Comparison of ENCODE assay signal across 21 cellular contexts in genomic region chr20:37929366-37930014, GRCh38. TPM values are rescaled to one million over a fixed set of nuclear protein-coding genes. Genes with fewer than 3 reads are reported as not detected.
A peak's percentile ranks its signal among the peaks of the same experiment; 100 is the strongest.
DNase-seq lines count a peak whose midpoint lies in the region; ATAC-seq and TF ChIP-seq lines count a peak whose summit lies in the region.
"Had no signal": no experiment of that assay in that cellular context is flagged by ENCODE, and none has a peak within 500 bp of the region (broad histone marks: within the 10 kb centered on the region; RNA-seq: fewer than 3 reads in every experiment).

No MANE protein-coding gene starts in this region.

- DNase-seq in activated naive CD4-positive, alpha-beta T cell treated with anti-CD3 and anti-CD28 coated beads, Interleukin-2, amount 50 U/mL, for 72 hours (ENCODE audit: low spot score in 2 of 2): no peak
- DNase-seq in NCI-H69 (lab: John Stamatoyannopoulos, UW) (peak; percentile 26), nephron progenitor cell (no peak), natural killer cell (no peak), CD1c-positive myeloid dendritic cell (ENCODE audit: extremely low spot score) (no peak)
- DNase-seq in stimulated activated effector memory CD8-positive, alpha-beta T cell treated with anti-CD3 and anti-CD28 coated beads, Interleukin-12 subunit alpha, Interleukin-12 subunit beta, amount 100 ng/mL, for 72 hours (ENCODE audit: low spot score in 2 of 2): no peak
- DNase-seq: CD4-positive, CD25-positive, alpha-beta regulatory T cell; DMS153; DND-41; Karpas-422; NCI-H1092; NCI-H1436; NCI-H187 treated with DMSO at 0.1 percent for 48 hours; NCI-H345; NCI-H510A treated with DMSO at 0.1 percent for 48 hours; NCI-H748 treated with DMSO at 0.1 percent for 48 hours; PC-9; Right ventricle myocardium superior had no signal

- H3K4me1 Mint-ChIP-seq in activated naive CD4-positive, alpha-beta T cell treated with anti-CD3 and anti-CD28 coated beads, Interleukin-2, amount 50 U/mL, for 24 hours: no peaks in the 10 kb centered on the region
- H3K4me1 Mint-ChIP-seq in nephron progenitor cell (peaks cover 47% of the 10 kb centered on the region), natural killer cell (no peaks in the 10 kb centered on the region)
- H3K4me1 Mint-ChIP-seq in stimulated activated effector memory CD8-positive, alpha-beta T cell treated with anti-CD3 and anti-CD28 coated beads, Interleukin-12 subunit alpha, Interleukin-12 subunit beta, amount 100 ng/mL, for 72 hours: no peaks in the 10 kb centered on the region
- H3K4me1 Mint-ChIP-seq: CD4-positive, CD25-positive, alpha-beta regulatory T cell had no signal

- no peaks in the 10 kb centered on the region for H3K36me3 Mint-ChIP-seq in activated naive CD4-positive, alpha-beta T cell treated with anti-CD3 and anti-CD28 coated beads, Interleukin-2, amount 50 U/mL, for 24 hours
- no peaks in the 10 kb centered on the region for H3K36me3 Mint-ChIP-seq in activated naive CD4-positive, alpha-beta T cell treated with anti-CD3 and anti-CD28 coated beads, Interleukin-2, amount 50 U/mL, for 72 hours
- no peaks in the 10 kb centered on the region for H3K36me3 Mint-ChIP-seq in nephron progenitor cell (ENCODE audit: low read depth)
- no peaks in the 10 kb centered on the region for H3K36me3 Mint-ChIP-seq in stimulated activated effector memory CD8-positive, alpha-beta T cell treated with anti-CD3 and anti-CD28 coated beads, Interleukin-12 subunit alpha, Interleukin-12 subunit beta, amount 100 ng/mL, for 72 hours
- no peaks in the 10 kb centered on the region for H3K36me3 Mint-ChIP-seq in natural killer cell
- H3K36me3 Mint-ChIP-seq: CD4-positive, CD25-positive, alpha-beta regulatory T cell had no signal

- TF ChIP-seq CTCF in nephron progenitor cell (IDR thresholded peaks at IDR 0.05) (no peak), natural killer cell (IDR thresholded peaks at IDR 0.05) (no peak)

- ATAC-seq in activated naive CD4-positive, alpha-beta T cell treated with anti-CD3 and anti-CD28 coated beads, Interleukin-2, amount 50 U/mL, for 72 hours: no peak
- ATAC-seq in stimulated activated effector memory CD8-positive, alpha-beta T cell treated with anti-CD3 and anti-CD28 coated beads, Interleukin-12 subunit alpha, Interleukin-12 subunit beta, amount 100 ng/mL, for 72 hours: no peak
- ATAC-seq in GM19397 (IDR thresholded peaks at IDR 0.05; ENCODE audit: unreplicated experiment): no peak
- no peak for ATAC-seq in natural killer cell
- ATAC-seq: HCT116 had no signal

- no peak overlapping the region for H3K4me3 Mint-ChIP-seq in activated naive CD4-positive, alpha-beta T cell treated with anti-CD3 and anti-CD28 coated beads, Interleukin-2, amount 50 U/mL, for 24 hours
- H3K4me3 Mint-ChIP-seq in nephron progenitor cell (no peak overlapping the region), natural killer cell (no peak overlapping the region)
- H3K4me3 Mint-ChIP-seq in stimulated activated effector memory CD8-positive, alpha-beta T cell treated with anti-CD3 and anti-CD28 coated beads, Interleukin-12 subunit alpha, Interleukin-12 subunit beta, amount 100 ng/mL, for 72 hours: no peak overlapping the region
- H3K4me3 Mint-ChIP-seq: CD4-positive, CD25-positive, alpha-beta regulatory T cell had no signal

- H3K27ac Mint-ChIP-seq in activated naive CD4-positive, alpha-beta T cell treated with anti-CD3 and anti-CD28 coated beads, Interleukin-2, amount 50 U/mL, for 24 hours: peak overlapping the region; percentile 6
- no peak overlapping the region for H3K27ac Mint-ChIP-seq in activated naive CD4-positive, alpha-beta T cell treated with anti-CD3 and anti-CD28 coated beads, Interleukin-2, amount 50 U/mL, for 72 hours
- H3K27ac Mint-ChIP-seq in nephron progenitor cell (peak overlapping the region; percentile 11), natural killer cell (no peak overlapping the region)
- peak overlapping the region; percentile 11 for H3K27ac Mint-ChIP-seq in stimulated activated effector memory CD8-positive, alpha-beta T cell treated with anti-CD3 and anti-CD28 coated beads, Interleukin-12 subunit alpha, Interleukin-12 subunit beta, amount 100 ng/mL, for 72 hours
- H3K27ac Mint-ChIP-seq: CD4-positive, CD25-positive, alpha-beta regulatory T cell had no signal

- intact Hi-C loops in natural killer cell (cut with micrococcal nuclease): no loop called here

- peaks cover 6% of the 10 kb centered on the region for H3K27me3 Mint-ChIP-seq in activated naive CD4-positive, alpha-beta T cell treated with anti-CD3 and anti-CD28 coated beads, Interleukin-2, amount 50 U/mL, for 24 hours
- H3K27me3 Mint-ChIP-seq in nephron progenitor cell (ENCODE audit: low read depth, poor library complexity) (peaks cover 11% of the 10 kb centered on the region), natural killer cell (ENCODE audit: low read depth in 2 of 2) (peaks cover 0 to 12% of the 10 kb centered on the region in 2 donors)

- H3K9me3 Mint-ChIP-seq in activated naive CD4-positive, alpha-beta T cell treated with anti-CD3 and anti-CD28 coated beads, Interleukin-2, amount 50 U/mL, for 24 hours: no peaks in the 10 kb centered on the region
- no peaks in the 10 kb centered on the region for H3K9me3 Mint-ChIP-seq in activated naive CD4-positive, alpha-beta T cell treated with anti-CD3 and anti-CD28 coated beads, Interleukin-2, amount 50 U/mL, for 72 hours
- H3K9me3 Mint-ChIP-seq in nephron progenitor cell: no peaks in the 10 kb centered on the region
- H3K9me3 Mint-ChIP-seq in stimulated activated effector memory CD8-positive, alpha-beta T cell treated with anti-CD3 and anti-CD28 coated beads, Interleukin-12 subunit alpha, Interleukin-12 subunit beta, amount 100 ng/mL, for 72 hours: no peaks in the 10 kb centered on the region
- H3K9me3 Mint-ChIP-seq in natural killer cell: no peaks in the 10 kb centered on the region
- H3K9me3 Mint-ChIP-seq: CD4-positive, CD25-positive, alpha-beta regulatory T cell had no signal

RNA-seq across cellular contexts. Expression of gene VSTM2L, which starts 26.6 kb away (rescaled TPM):
- total RNA-seq in activated naive CD4-positive, alpha-beta T cell treated with anti-CD3 and anti-CD28 coated beads, Interleukin-2, amount 50 U/mL, for 72 hours: under 1 TPM; 0.30 to 0.33 TPM
- total RNA-seq in natural killer cell: under 1 TPM in 1 of 3 donors, not detected in 2; 0.18 TPM
- total RNA-seq: CD4-positive, CD25-positive, alpha-beta regulatory T cell had no signal

Comparison
In these comparisons a context has a peak if more than half of its experiments do, and no peak if none do; other contexts are left out.
1. H3K27ac Mint-ChIP-seq: peak in activated naive CD4-positive, alpha-beta T cell treated with anti-CD3 and anti-CD28 coated beads, Interleukin-2, amount 50 U/mL, for 24 hours (single experiment), nephron progenitor cell (single experiment) and stimulated activated effector memory CD8-positive, alpha-beta T cell treated with anti-CD3 and anti-CD28 coated beads, Interleukin-12 subunit alpha, Interleukin-12 subunit beta, amount 100 ng/mL, for 72 hours (single experiment); none in activated naive CD4-positive, alpha-beta T cell treated with anti-CD3 and anti-CD28 coated beads, Interleukin-2, amount 50 U/mL, for 72 hours (0 of 2) and natural killer cell (0 of 2).